ENCODE assay signal across 27 cellular contexts in genomic region chr4:154152546-154152945, GRCh38.
"Had no signal": no experiment of that assay in that cellular context is flagged by ENCODE, and none has a peak within 500 bp of the region (broad histone marks: within the 10 kb centered on the region; RNA-seq: fewer than 3 reads in every experiment).

No MANE protein-coding gene starts in this region.

- H3K4me1 Mint-ChIP-seq: endodermal cell, mesothelial cell of epicardium had no signal

- H3K4me3 Mint-ChIP-seq: dendritic cell treated with granulocyte-macrophage colony-stimulating factor and Interleukin-4, amounts not matched to agents 40 ng/mL and 50 ng/mL, for 4 days; effector memory CD8-positive, alpha-beta T cell; endodermal cell; mesothelial cell of epicardium had no signal

- H3K27me3 ChIP-seq: colonic mucosa, esophagus squamous epithelium, gastrocnemius medialis, heart right ventricle, left lung had no signal

- ATAC-seq: effector memory CD8-positive, alpha-beta T cell; esophagus mucosa; gastrocnemius medialis; heart right ventricle; left cardiac atrium; left lung; left ventricle myocardium superior; lower lobe of right lung; mucosa of descending colon had no signal

- H3K27ac Mint-ChIP-seq: dendritic cell treated with granulocyte-macrophage colony-stimulating factor and Interleukin-4, amounts not matched to agents 40 ng/mL and 50 ng/mL, for 4 days; effector memory CD8-positive, alpha-beta T cell; endodermal cell; mesothelial cell of epicardium had no signal

- DNase-seq: colonic mucosa; cortex of kidney; effector CD8-positive, alpha-beta T cell; effector memory CD8-positive, alpha-beta T cell; endodermal cell; erythroblast; esophagus squamous epithelium; foreskin fibroblast; foreskin melanocyte; gastrocnemius medialis; glutamatergic neuron; head of caudate nucleus; heart right ventricle; hippocampal formation; left cardiac atrium; left lung; left ventricle myocardium superior; lower lobe of right lung; mesenchymal stem cell; mucosa of descending colon had no signal

- H3K4me1 ChIP-seq: colonic mucosa, esophagus squamous epithelium, gastrocnemius medialis, heart right ventricle, left lung, lower lobe of right lung had no signal

- H3K9me3 Mint-ChIP-seq: endodermal cell, mesothelial cell of epicardium had no signal

- H3K36me3 Mint-ChIP-seq: mesothelial cell of epicardium had no signal

- H3K27me3 Mint-ChIP-seq: dendritic cell treated with granulocyte-macrophage colony-stimulating factor and Interleukin-4, amounts not matched to agents 40 ng/mL and 50 ng/mL, for 4 days; effector memory CD8-positive, alpha-beta T cell had no signal

- H3K36me3 ChIP-seq: colonic mucosa, esophagus squamous epithelium, gastrocnemius medialis, heart right ventricle, left lung, lower lobe of right lung had no signal

- H3K9me3 ChIP-seq: colonic mucosa, esophagus squamous epithelium, gastrocnemius medialis, heart right ventricle, left lung, lower lobe of right lung, mucosa of descending colon had no signal

- H3K27ac ChIP-seq: colonic mucosa, epithelial cell of prostate, esophagus squamous epithelium, gastrocnemius medialis, heart right ventricle, left lung, lower lobe of right lung had no signal

- H3K4me3 ChIP-seq: colonic mucosa, esophagus squamous epithelium, gastrocnemius medialis, heart right ventricle, left lung, lower lobe of right lung, mucosa of descending colon had no signal

- FAIRE-seq: endometrium, islet of Langerhans, keratinocyte had no signal
